Comparison of ENCODE assay signal across 8 cellular contexts in the genomic region with DNA sequence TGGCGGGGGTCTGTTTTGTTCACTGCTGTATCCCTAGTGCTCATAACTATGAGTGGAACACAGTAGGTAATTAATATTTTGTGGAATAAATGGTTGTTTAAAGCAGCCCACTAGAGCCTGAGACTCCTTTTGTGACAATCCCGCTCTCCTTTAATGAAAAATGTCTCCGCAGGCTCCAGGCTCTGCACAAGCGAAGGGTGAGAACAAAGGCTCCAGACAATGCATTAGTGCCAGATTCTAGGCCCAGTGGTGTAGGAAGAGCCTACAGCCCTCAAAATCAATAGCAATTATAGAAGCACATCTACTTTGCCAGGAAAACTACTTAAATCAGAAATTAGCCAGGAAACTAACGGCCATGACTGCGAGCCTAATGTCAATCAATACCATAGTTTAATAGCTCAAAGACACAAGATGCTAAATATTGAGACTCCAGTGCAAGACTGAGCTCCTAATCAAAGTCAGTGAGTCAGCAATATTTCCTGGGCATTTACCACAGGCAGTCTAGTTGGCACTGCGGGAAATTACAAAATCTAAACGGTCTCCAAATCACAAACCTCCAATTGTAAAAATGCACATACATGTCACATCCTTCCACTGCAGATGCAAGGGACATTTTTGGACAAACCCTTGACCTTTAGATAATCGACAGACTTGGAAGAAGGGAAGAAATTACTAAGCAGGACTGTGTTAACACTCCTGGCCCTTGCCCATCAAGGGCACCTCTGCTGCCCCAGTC. TPM values are rescaled to one million over a fixed set of nuclear protein-coding genes. Genes with fewer than 3 reads are reported as not detected.
DNase-seq lines count a peak whose midpoint lies in the region; ATAC-seq and TF ChIP-seq lines count a peak whose summit lies in the region.
"Had no signal": no experiment of that assay in that cellular context is flagged by ENCODE, and none has a peak within 500 bp of the region (broad histone marks: within the 10 kb centered on the region; RNA-seq: fewer than 3 reads in every experiment).

No MANE protein-coding gene starts in this region.

- no peaks in the 10 kb centered on the region for H3K9me3 Mint-ChIP-seq in activated CD8-positive, alpha-beta T cell treated with anti-CD3 and anti-CD28 coated beads, Interleukin-2, amount 10 ng/mL, durations not matched to agents 7 days and 5 days (ENCODE audit: insufficient read depth)

- H3K9me3 ChIP-seq in MG63 (no peaks in the 10 kb centered on the region), gastroesophageal sphincter (no peaks in the 10 kb centered on the region), subcutaneous abdominal adipose tissue (ENCODE audit: control insufficient read depth in 5 of 5, low read length in 5 of 5) (no peaks in the 10 kb centered on the region)

- H3K27ac ChIP-seq in VCaP (peak overlapping the region; percentile 79; the same call in 1 of the 2 replicates), gastroesophageal sphincter (peak overlapping the region in 3 of 4 donors; percentile 84 to 97 (median 97)), subcutaneous abdominal adipose tissue (ENCODE audit: low read depth, low read length) (peak overlapping the region; percentile 99)

- TF ChIP-seq POLR2A in gastroesophageal sphincter (IDR thresholded peaks at IDR 0.05), result no peak

- peaks cover 22 to 79% (median 46%) of the 10 kb centered on the region in 3 donors for H3K4me1 ChIP-seq in gastroesophageal sphincter
- peaks cover 40 to 81% (median 77%) of the 10 kb centered on the region in 5 donors for H3K4me1 ChIP-seq in subcutaneous abdominal adipose tissue (ENCODE audit: control insufficient read depth in 5 of 5, insufficient read depth in 5 of 5, low read length in 5 of 5)

- ATAC-seq in gastroesophageal sphincter, result no peak
- no peak for ATAC-seq in activated CD8-positive, alpha-beta T cell treated with anti-CD3 and anti-CD28 coated beads, Interleukin-2, amount 10 ng/mL, durations not matched to agents 7 days and 5 days

- no peak for TF ChIP-seq EP300 in gastroesophageal sphincter (IDR thresholded peaks at IDR 0.05)

- H3K4me1 Mint-ChIP-seq in activated CD8-positive, alpha-beta T cell treated with anti-CD3 and anti-CD28 coated beads, Interleukin-2, amount 10 ng/mL, durations not matched to agents 7 days and 5 days (ENCODE audit: low read depth), result peaks cover 69% of the 10 kb centered on the region

- H3K36me3 Mint-ChIP-seq in activated CD8-positive, alpha-beta T cell treated with anti-CD3 and anti-CD28 coated beads, Interleukin-2, amount 10 ng/mL, durations not matched to agents 7 days and 5 days (ENCODE audit: low read depth), result peaks cover 56% of the 10 kb centered on the region

- H3K27me3 ChIP-seq in MG63 (no peaks in the 10 kb centered on the region), gastroesophageal sphincter (no peaks in the 10 kb centered on the region), subcutaneous abdominal adipose tissue (ENCODE audit: control insufficient read depth in 5 of 5, insufficient read depth in 4 of 5, low read length in 5 of 5) (no peaks in the 10 kb centered on the region)

- peaks cover 59% of the 10 kb centered on the region for H3K36me3 ChIP-seq in MG63
- peaks cover 0 to 5% of the 10 kb centered on the region in 2 donors for H3K36me3 ChIP-seq in gastroesophageal sphincter
- H3K36me3 ChIP-seq in subcutaneous abdominal adipose tissue (ENCODE audit: control insufficient read depth in 5 of 5, insufficient read depth in 5 of 5, low read length in 5 of 5), result peaks cover 7 to 24% (median 12%) of the 10 kb centered on the region in 5 donors

- CTCF ChIA-PET in activated CD8-positive, alpha-beta T cell treated with anti-CD3 and anti-CD28 coated beads, Interleukin-2, amount 10 ng/mL, durations not matched to agents 7 days and 5 days (lab: Charles Lee), result interaction anchor here (1.1 to 1.3 kb wide), 2 partner anchors 43 to 190 kb away, joined by 3 to 4 read pairs; no protein-coding TSS in a partner anchor

- no peak overlapping the region for H3K27ac Mint-ChIP-seq in activated CD8-positive, alpha-beta T cell treated with anti-CD3 and anti-CD28 coated beads, Interleukin-2, amount 10 ng/mL, durations not matched to agents 7 days and 5 days

- DNase-seq in MG63, result no peak
- DNase-seq in stimulated activated CD4-positive, alpha-beta T cell treated with anti-CD3 and anti-CD28 coated beads, Interleukin-1b, Interleukin-23, amount 100 ng/mL, for 48 hours, result no peak
- no peak for DNase-seq in activated CD8-positive, alpha-beta T cell treated with anti-CD3 and anti-CD28 coated beads, Interleukin-2, amount 10 ng/mL, durations not matched to agents 7 days and 5 days
- no peak for DNase-seq in NCI-H187 (lab: John Stamatoyannopoulos, UW)
- DNase-seq: caudate nucleus had no signal

- TF ChIP-seq CTCF in VCaP (conservative IDR thresholded peaks at IDR 0.05) (no peak), gastroesophageal sphincter (IDR thresholded peaks at IDR 0.05) (no peak)

- H3K27me3 Mint-ChIP-seq in activated CD8-positive, alpha-beta T cell treated with anti-CD3 and anti-CD28 coated beads, Interleukin-2, amount 10 ng/mL, durations not matched to agents 7 days and 5 days (ENCODE audit: low read depth), result peaks cover 5% of the 10 kb centered on the region

- H3K9ac ChIP-seq in subcutaneous abdominal adipose tissue (ENCODE audit: low read length in 5 of 5), result peak overlapping the region; percentile 55 to 99 (median 96)

- 71 to 77% methylated on average over 6 to 8 of the region's 9 CpGs for WGBS in gastroesophageal sphincter (ENCODE audit: low coverage in 1 of 2), 2 donors

- H3K4me3 Mint-ChIP-seq in activated CD8-positive, alpha-beta T cell treated with anti-CD3 and anti-CD28 coated beads, Interleukin-2, amount 10 ng/mL, durations not matched to agents 7 days and 5 days, result no peak overlapping the region

- H3K4me3 ChIP-seq in MG63, result peak overlapping the region; percentile 99
- H3K4me3 ChIP-seq in gastroesophageal sphincter, result peak overlapping the region in 1 of 2 donors; percentile 97
- peak overlapping the region; percentile 81 to 98 (median 92) for H3K4me3 ChIP-seq in subcutaneous abdominal adipose tissue (ENCODE audit: low read depth in 1 of 5, low read length in 5 of 5)

- POLR2A ChIA-PET in activated CD8-positive, alpha-beta T cell treated with anti-CD3 and anti-CD28 coated beads, Interleukin-2, amount 10 ng/mL, durations not matched to agents 7 days and 5 days (lab: Charles Lee), result interaction anchor here (1.3 kb wide), 1 partner anchor 9 kb away, joined by 4 read pairs; no protein-coding TSS in a partner anchor

RNA-seq across cellular contexts. Expression of a gene that starts 2.3 kb away (rescaled TPM):
- 5,310 and 5,617 TPM in 2 replicates for total RNA-seq in MG63 (2014; rRNA removed; shearing (Covaris generic); ENCODE audit: low replicate concordance)
- 100 to 1,000 TPM; 301 to 793 (median 570) TPM for total RNA-seq in gastroesophageal sphincter
- total RNA-seq in activated CD8-positive, alpha-beta T cell treated with anti-CD3 and anti-CD28 coated beads, Interleukin-2, amount 10 ng/mL, durations not matched to agents 7 days and 5 days, result 100 to 1,000 TPM; 368 to 375 TPM
